ENCODE assay signal across 8 cellular contexts in genomic region chr11:128517457-128518230, GRCh38.
DNase-seq lines count a peak whose midpoint lies in the region; ATAC-seq and TF ChIP-seq lines count a peak whose summit lies in the region.

No MANE protein-coding gene starts in this region.

- peaks cover 34 to 37% of the 10 kb centered on the region in 2 experiments for H3K4me1 Mint-ChIP-seq in H9

- H3K27me3 ChIP-seq in H9 (ENCODE audit: insufficient read depth, low read length) (peaks cover 3% of the 10 kb centered on the region; the same call in 1 of the 2 replicates), mucosa of rectum (ENCODE audit: control insufficient read depth in 2 of 2, insufficient read depth in 2 of 2, low read length in 2 of 2) (no peaks in the 10 kb centered on the region), foreskin keratinocyte (no peaks in the 10 kb centered on the region)

- peaks cover 10% of the 10 kb centered on the region for H3K27me3 Mint-ChIP-seq in H9 (ENCODE audit: low read depth)

- H4K8ac ChIP-seq in H9 (replicated peaks; ENCODE audit: insufficient read length, low read depth, low read length) = no peak overlapping the region

- no peak overlapping the region for H3K23ac ChIP-seq in H9 (ENCODE audit: insufficient read length, low read depth, low read length)

- H2BK120ac ChIP-seq in H9 (ENCODE audit: low read depth, low read length, poor library complexity, severe bottlenecking) = no peak overlapping the region

- H3K4ac ChIP-seq in H9 (ENCODE audit: low read depth, low read length) = no peak overlapping the region

- no peak overlapping the region for H3K14ac ChIP-seq in H9 (ENCODE audit: insufficient read depth, low read length)

- ATAC-seq in foreskin keratinocyte = no peak
- ATAC-seq in activated CD4-positive, CD25-positive, alpha-beta regulatory T cell treated with anti-CD3 and anti-CD28 coated beads, Interleukin-2, amount 50 U/mL, for 24 hours = no peak
- ATAC-seq in GM21786 (IDR thresholded peaks at IDR 0.05; ENCODE audit: unreplicated experiment) = no peak

- H3K27ac ChIP-seq in H9 (ENCODE audit: insufficient read length, low read depth, low read length) = no peak overlapping the region
- peak overlapping the region; percentile 56 to 61 for H3K27ac ChIP-seq in mucosa of rectum (ENCODE audit: low read depth in 2 of 2, low read length in 2 of 2)
- no peak overlapping the region for H3K27ac ChIP-seq in foreskin keratinocyte

- H3K4me1 ChIP-seq in H9 (ENCODE audit: insufficient read depth, low read length) (peaks cover 6% of the 10 kb centered on the region; the same call in 1 of the 2 replicates), mucosa of rectum (ENCODE audit: control insufficient read depth in 2 of 2, insufficient read depth in 2 of 2, low read length in 2 of 2) (peaks cover 22 to 27% of the 10 kb centered on the region in 2 donors), foreskin keratinocyte (peaks cover 13% of the 10 kb centered on the region)

- no peak overlapping the region for H3T11ph ChIP-seq in H9 (ENCODE audit: low read length)

- no peaks in the 10 kb centered on the region for H3K9me3 ChIP-seq in H9 (ENCODE audit: control insufficient read depth, low read depth, low read length)
- H3K9me3 ChIP-seq in mucosa of rectum (ENCODE audit: control insufficient read depth in 2 of 2, low read length in 2 of 2) = no peaks in the 10 kb centered on the region

- H2BK5ac ChIP-seq in H9 (ENCODE audit: insufficient read length, low read length) = no peak overlapping the region

- peaks cover 4% of the 10 kb centered on the region for H3K79me1 ChIP-seq in H9 (ENCODE audit: insufficient read depth, low read depth, low read length, poor library complexity, severe bottlenecking)

- no peaks in the 10 kb centered on the region for H4K20me1 ChIP-seq in H9 (ENCODE audit: control insufficient read depth, insufficient read depth, insufficient read length)

- no peak overlapping the region for H2AK5ac ChIP-seq in H9 (ENCODE audit: insufficient read length, low read length)

- no peaks in the 10 kb centered on the region for H3K36me3 Mint-ChIP-seq in H9 (ENCODE audit: insufficient read depth in 1 of 3, low read depth in 3 of 3)

- H3K18ac ChIP-seq in H9 (ENCODE audit: insufficient read length, low read depth, low read length) = no peak overlapping the region

- H3K23me2 ChIP-seq in H9 (ENCODE audit: insufficient read length, low read depth, low read length, poor library complexity, severe bottlenecking) = peaks cover 7% of the 10 kb centered on the region

- no peak overlapping the region for H2BK12ac ChIP-seq in H9 (ENCODE audit: insufficient read length, low read depth, low read length)

- H3K4me3 Mint-ChIP-seq in H9 = no peak overlapping the region

- H3K9ac ChIP-seq in H9 (ENCODE audit: extremely low read depth, insufficient read length, low read length) (peak overlapping the region; percentile 18), mucosa of rectum (ENCODE audit: low read depth in 1 of 2, low read length in 2 of 2) (peak overlapping the region; percentile 41 to 44)

- DNase-seq in ACHN (peak; percentile 43), H9 (no peak), astrocyte of the cerebellum (ENCODE audit: low read depth) (peak; percentile 52), foreskin keratinocyte (no peak), NK-92 (lab: John Stamatoyannopoulos, UW; ENCODE audit: unreplicated experiment) (no peak)

- no peak for TF ChIP-seq CTCF in H9 (conservative IDR thresholded peaks at IDR 0.05)
- TF ChIP-seq CTCF in astrocyte of the cerebellum (IDR thresholded peaks at IDR 0.05; ENCODE audit: low read depth, low read length, missing control alignments) = no peak
- TF ChIP-seq CTCF in foreskin keratinocyte (conservative IDR thresholded peaks at IDR 0.05) = no peak

- peaks cover 2% of the 10 kb centered on the region; the same call in 1 of the 2 replicates for H3K79me2 ChIP-seq in H9 (ENCODE audit: insufficient read depth, low read length)

- peak overlapping the region; percentile 95 for H3K4me3 ChIP-seq in astrocyte of the cerebellum (ENCODE audit: low read depth, low read length)
- H3K4me3 ChIP-seq in mucosa of rectum (ENCODE audit: low read length in 2 of 2) = peak overlapping the region; percentile 35 to 92

- H4K5ac ChIP-seq in H9 (ENCODE audit: insufficient read length, low read depth, low read length) = no peak overlapping the region

- no CpG with 5 or more reads among the region's 5 CpGs for WGBS in H9 (ENCODE audit: extremely low coverage, insufficient read length, low lambda C conversion rate)

- no peak overlapping the region for H2BK20ac ChIP-seq in H9 (ENCODE audit: low read depth, low read length, poor library complexity, severe bottlenecking)

- peaks cover 6 to 8% of the 10 kb centered on the region in 2 donors for H3K36me3 ChIP-seq in mucosa of rectum (ENCODE audit: control insufficient read depth in 2 of 2, insufficient read depth in 2 of 2, low read length in 2 of 2)

- no peak overlapping the region for H2AFZ ChIP-seq in H9 (ENCODE audit: low read length)

- H3K9me3 Mint-ChIP-seq in H9 = no peaks in the 10 kb centered on the region

- no peak overlapping the region for H3K27ac Mint-ChIP-seq in H9

- in situ Hi-C loops in ACHN (cut with HindIII; ENCODE audit: low pct_ligation_motif_present, low pct_unique_long_range_greater_than_20kb, low sequenced_read_pairs) = no loop called here
- in situ Hi-C loops in astrocyte of the cerebellum (cut with HindIII; ENCODE audit: low sequenced_read_pairs) = loop anchor here (25.0 kb wide), 1 partner anchor 95 kb away; no protein-coding TSS in a partner anchor

- H3K4me2 ChIP-seq in H9 (ENCODE audit: insufficient read depth, insufficient read length, low read length) = no peak overlapping the region

- no peak overlapping the region for H2BK15ac ChIP-seq in H9 (ENCODE audit: low read depth, low read length)

- H4K91ac ChIP-seq in H9 (ENCODE audit: insufficient read length, low read depth, low read length) = no peak overlapping the region

- H3K56ac ChIP-seq in H9 (ENCODE audit: insufficient read length, low read depth, low read length) = no peak overlapping the region

Comparison
In these comparisons a context has a peak if more than half of its experiments do, and no peak if none do; other contexts are left out.
1. DNase-seq: peak in ACHN (single experiment) and astrocyte of the cerebellum (single experiment); none in H9 (single experiment), foreskin keratinocyte (0 of 2) and NK-92 (single experiment).
2. H3K27ac ChIP-seq: peak in mucosa of rectum (2 of 2); none in H9 (single experiment) and foreskin keratinocyte (single experiment).